In the genomic region with DNA sequence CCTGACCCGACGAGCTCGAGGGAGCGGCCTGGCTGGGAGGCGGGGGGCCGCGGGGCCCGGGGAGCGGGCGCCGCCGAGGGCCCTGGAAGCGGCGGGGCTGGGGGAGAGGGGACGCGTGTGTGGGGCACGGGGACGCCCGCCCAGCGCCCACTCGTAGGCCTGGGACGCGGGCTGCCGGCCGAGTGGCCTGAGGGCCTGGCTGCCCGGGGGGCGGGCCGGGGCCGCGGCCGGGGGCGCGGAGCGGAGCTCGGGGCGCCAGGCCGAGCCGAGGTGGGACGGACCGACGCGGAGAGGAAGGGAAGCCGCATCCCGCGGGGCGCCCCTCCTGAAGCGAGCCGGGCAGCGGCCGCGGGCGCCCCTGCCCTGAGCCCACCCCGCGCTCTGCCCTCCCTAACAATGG, we compare ENCODE assay signal across 8 cellular contexts.
A peak's percentile ranks its signal among the peaks of the same experiment; 100 is the strongest.
DNase-seq lines count a peak whose midpoint lies in the region; ATAC-seq, FAIRE-seq and TF ChIP-seq lines count a peak whose summit lies in the region.
"Not testable (repeated sequence)": the region's sequence is repeated elsewhere in the genome, so short reads cannot be mapped to it uniquely, and the experiment has no call there.

No MANE protein-coding gene starts in this region.

- not testable (repeated sequence) for H3K4ac ChIP-seq in trophoblast cell (ENCODE audit: low read depth, low read length)

- not testable (repeated sequence) for DNase-seq in A549 (ENCODE audit: low read depth in 1 of 2, low spot score in 1 of 2); colonic mucosa; trophoblast cell
- peak; percentile 50 for DNase-seq in activated CD4-positive, CD25-positive, alpha-beta regulatory T cell treated with anti-CD3 and anti-CD28 coated beads, Interleukin-2, amount 50 U/mL, for 72 hours

- peak overlapping the region; percentile 90 to 97 for H3K27ac ChIP-seq in A549
- H3K27ac ChIP-seq in colonic mucosa; iPS-20b (ENCODE audit: low read length); trophoblast cell (ENCODE audit: low read depth, low read length): not testable (repeated sequence)

- not testable (repeated sequence) for H2BK120ac ChIP-seq in trophoblast cell (ENCODE audit: insufficient read depth, low read length, poor library complexity)

- CTCF ChIA-PET in A549 (lab: Yijun Ruan, JAX): not testable (repeated sequence)

- intact Hi-C loops in colonic mucosa (cut with DNase I): not testable (repeated sequence)

- TF ChIP-seq CTCF in A549 (IDR thresholded peaks at IDR 0.05); colonic mucosa (IDR thresholded peaks at IDR 0.05): not testable (repeated sequence)

- not testable (repeated sequence) for H4K12ac ChIP-seq in trophoblast cell (ENCODE audit: low read depth, low read length)

- not testable (repeated sequence) for H3K79me1 ChIP-seq in trophoblast cell (ENCODE audit: low read length)

- H3K4me1 ChIP-seq in A549; colonic mucosa; iPS-20b (ENCODE audit: insufficient read depth, low read length); trophoblast cell (ENCODE audit: control insufficient read depth in 1 of 2, insufficient read depth in 2 of 2, low read length in 2 of 2): not testable (repeated sequence)

- not testable (repeated sequence) for H4K91ac ChIP-seq in trophoblast cell (ENCODE audit: low read depth, low read length)

- TF ChIP-seq EP300 in A549 (IDR thresholded peaks at IDR 0.05): not testable (repeated sequence)

- not testable (repeated sequence) for H3K18ac ChIP-seq in trophoblast cell (ENCODE audit: low read length)

- H3K4me3 ChIP-seq in A549 (peak overlapping the region; percentile 98), colonic mucosa (peak overlapping the region; percentile 32), iPS-20b (ENCODE audit: low read length) (peak overlapping the region; percentile 51; the same call in 1 of the 2 replicates), trophoblast cell (ENCODE audit: low read depth, low read length) (peak overlapping the region; percentile 75)

- not testable (repeated sequence) for FAIRE-seq in A549 (lab: Jason Lieb, UNC)

- not testable (repeated sequence) for H2AK5ac ChIP-seq in trophoblast cell (ENCODE audit: low read length)

- POLR2A ChIA-PET in A549 (lab: Yijun Ruan, JAX): not testable (repeated sequence)

- WGBS in A549 (ENCODE audit: missing lambda C conversion rate): no CpG with 5 or more reads among the region's 54 CpGs
- WGBS in trophoblast cell (ENCODE audit: extremely low coverage, insufficient coverage, insufficient read length): no CpG with 5 or more reads among the region's 54 CpGs

- TF ChIP-seq RAD21 in A549 (conservative IDR thresholded peaks at IDR 0.05 in 1 of 2, IDR thresholded peaks at IDR 0.05 in 1 of 2): not testable (repeated sequence)

- not testable (repeated sequence) for H2BK12ac ChIP-seq in trophoblast cell (ENCODE audit: low read length)

- H3K27me3 ChIP-seq in colonic mucosa; iPS-20b (ENCODE audit: insufficient read depth, low read length); trophoblast cell (ENCODE audit: insufficient read depth, low read length): not testable (repeated sequence)

- H3K14ac ChIP-seq in trophoblast cell (ENCODE audit: low read length): peak overlapping the region; percentile 29

- not testable (repeated sequence) for H3K36me3 ChIP-seq in colonic mucosa; iPS-20b (ENCODE audit: insufficient read depth, low read depth, low read length); trophoblast cell (ENCODE audit: control insufficient read depth in 1 of 2, insufficient read depth in 2 of 2, low read length in 2 of 2)

- H3K79me2 ChIP-seq in trophoblast cell (ENCODE audit: control insufficient read depth, insufficient read depth, low read length, poor library complexity): not testable (repeated sequence)

- H3K4me2 ChIP-seq in A549: peak overlapping the region; percentile 73
- peak overlapping the region; percentile 57 for H3K4me2 ChIP-seq in trophoblast cell (ENCODE audit: low read length)

- H3K9me3 ChIP-seq in A549; colonic mucosa; iPS-20b (ENCODE audit: insufficient read depth, low read depth, low read length); trophoblast cell (ENCODE audit: insufficient read depth, low read depth, low read length): not testable (repeated sequence)

- TF ChIP-seq POLR2A in A549 (IDR thresholded peaks at IDR 0.05; ENCODE audit: low read length): not testable (repeated sequence)

- H2BK5ac ChIP-seq in trophoblast cell (ENCODE audit: low read depth, low read length, poor library complexity): not testable (repeated sequence)

- peak overlapping the region in 1 of 2 donors; percentile 50 for H3K9ac ChIP-seq in colonic mucosa (ENCODE audit: low read depth in 2 of 2, low read length in 2 of 2)
- H3K9ac ChIP-seq in iPS-20b (ENCODE audit: low read depth, low read length); trophoblast cell (ENCODE audit: low read length): not testable (repeated sequence)

- ATAC-seq in A549: peak; percentile 79 to 80
- peak; percentile 32 for ATAC-seq in GM18868 (IDR thresholded peaks at IDR 0.05; ENCODE audit: unreplicated experiment)
- ATAC-seq in HG02571 (IDR thresholded peaks at IDR 0.05; ENCODE audit: unreplicated experiment): peak; percentile 29
- ATAC-seq in HG03565 (IDR thresholded peaks at IDR 0.05; ENCODE audit: unreplicated experiment): peak; percentile 10

- H3K23ac ChIP-seq in trophoblast cell (ENCODE audit: low read length): not testable (repeated sequence)

- H2AFZ ChIP-seq in trophoblast cell (ENCODE audit: insufficient read depth, low read length, poor library complexity): not testable (repeated sequence)

- H4K8ac ChIP-seq in trophoblast cell (ENCODE audit: low read depth, low read length): not testable (repeated sequence)

TF ChIP-seq in A549, 52 proteins besides CTCF, POLR2A, EP300 and RAD21:
- TF ChIP-seq JUN (IDR thresholded peaks at IDR 0.05): 0 out of 5 replicates have a peak, but pooled peaks of 1 of the 2 experiments have one; percentile 25

Comparison
In these comparisons a context has a peak if more than half of its experiments do, and no peak if none do; other contexts are left out.
1. ATAC-seq: peak in every context shown above with its lines; median percentile 80 in A549; 32 in GM18868; 29 in HG02571; 10 in HG03565.
2. H3K4me3 ChIP-seq: peak in every context shown above with its lines; median percentile 98 in A549; 75 in trophoblast cell; 51 in iPS-20b; 32 in colonic mucosa.